ENCODE assay signal across 8 cellular contexts in the genomic region with DNA sequence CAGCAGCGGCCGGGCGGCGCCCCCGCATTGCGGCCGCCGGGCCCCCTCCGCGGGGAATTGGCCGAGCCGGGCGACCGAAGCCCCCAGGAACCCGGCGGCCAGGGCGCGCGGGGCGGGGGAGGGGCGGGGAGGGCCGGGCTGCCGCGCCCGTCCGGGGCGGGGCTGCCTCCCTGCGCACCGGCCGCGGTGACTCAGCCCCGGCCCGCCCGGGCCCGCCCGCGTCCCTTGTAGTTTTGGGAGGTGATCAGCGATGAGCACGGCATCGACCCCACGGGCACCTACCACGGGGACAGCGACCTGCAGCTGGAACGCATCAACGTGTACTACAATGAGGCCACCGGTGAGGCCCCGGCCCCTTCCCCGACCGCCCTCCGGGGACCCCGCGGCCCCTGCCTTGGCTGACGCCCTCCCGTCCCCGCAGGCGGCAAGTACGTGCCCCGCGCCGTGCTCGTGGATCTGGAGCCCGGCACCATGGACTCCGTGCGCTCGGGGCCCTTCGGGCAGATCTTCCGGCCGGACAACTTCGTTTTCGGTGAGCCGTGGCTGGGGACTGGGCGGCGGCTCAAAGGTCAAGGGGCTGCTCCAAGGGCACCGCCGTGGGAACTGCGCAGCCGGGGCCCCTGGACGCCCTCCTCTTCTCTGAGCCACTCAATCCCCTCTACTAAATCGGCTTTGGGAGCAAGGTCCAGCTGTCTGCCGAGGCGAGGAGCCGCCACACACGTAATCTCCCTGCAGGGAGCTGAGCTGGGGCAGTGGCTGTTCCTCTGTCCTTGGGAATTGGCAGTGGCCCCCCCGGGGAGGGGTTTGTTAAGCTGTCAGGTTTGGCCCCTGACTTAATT. TPM values are rescaled to one million over a fixed set of nuclear protein-coding genes. Genes with fewer than 3 reads are reported as not detected.
A peak's percentile ranks its signal among the peaks of the same experiment; 100 is the strongest.
DNase-seq lines count a peak whose midpoint lies in the region; ATAC-seq and TF ChIP-seq lines count a peak whose summit lies in the region.

No MANE protein-coding gene starts in this region.

- H3K4me1 ChIP-seq in left lung, result peaks cover 13 to 66% of the 10 kb centered on the region in 2 donors

- peak overlapping the region; percentile 91 to 96 for H3K4me3 ChIP-seq in left lung

- no peaks in the 10 kb centered on the region for H3K9me3 Mint-ChIP-seq in central memory CD8-positive, alpha-beta T cell

- H3K36me3 ChIP-seq in left lung, result peaks cover 0 to 26% of the 10 kb centered on the region in 2 donors

- H3K4me3 Mint-ChIP-seq in central memory CD8-positive, alpha-beta T cell, result peak overlapping the region; percentile 92

- H3K4me1 Mint-ChIP-seq in central memory CD8-positive, alpha-beta T cell, result peaks cover 24% of the 10 kb centered on the region

- H3K36me3 Mint-ChIP-seq in central memory CD8-positive, alpha-beta T cell (ENCODE audit: insufficient read depth), result peaks cover 25% of the 10 kb centered on the region

- H3K27ac Mint-ChIP-seq in central memory CD8-positive, alpha-beta T cell (ENCODE audit: low read depth), result peak overlapping the region; percentile 88

- no peak for TF ChIP-seq CTCF in left lung (IDR thresholded peaks at IDR 0.05)

- no peaks in the 10 kb centered on the region for H3K27me3 ChIP-seq in left lung

- H3K9me3 ChIP-seq in left lung, result no peaks in the 10 kb centered on the region

- ATAC-seq in GM19023 (IDR thresholded peaks at IDR 0.05; ENCODE audit: unreplicated experiment), result peak; percentile 8
- peak; percentile 2 for ATAC-seq in HG03521 (IDR thresholded peaks at IDR 0.05; ENCODE audit: unreplicated experiment)
- ATAC-seq in central memory CD8-positive, alpha-beta T cell (replicated peaks; ENCODE audit: extremely low read depth, poor library complexity, severe bottlenecking), result peak; percentile 17
- ATAC-seq in left lung, result peak; percentile 27

- DNase-seq in activated CD4-positive, CD25-positive, alpha-beta regulatory T cell treated with anti-CD3 and anti-CD28 coated beads, Interleukin-2, amount 50 U/mL, for 16 hours (ENCODE audit: low read depth, low spot score), result peak; percentile 54
- no peak for DNase-seq in central memory CD8-positive, alpha-beta T cell (ENCODE audit: low spot score in 2 of 2)
- peak; percentile 61 to 92 for DNase-seq in left lung
- peak; percentile 40 to 63 (median 41) for DNase-seq in stimulated activated CD4-positive, alpha-beta T cell treated with anti-CD3 and anti-CD28 coated beads, TNF-alpha, amount 100 ng/mL, for 24 hours (ENCODE audit: low read depth in 3 of 3)
- no peak for DNase-seq in putamen (ENCODE audit: low spot score)
- DNase-seq in NCI-H2029 treated with DMSO at 0.1 percent for 48 hours (lab: John Stamatoyannopoulos, UW), result no peak

- intact Hi-C loops in left lung (cut with DNase I), result no loop called here

- no peaks in the 10 kb centered on the region for H3K27me3 Mint-ChIP-seq in central memory CD8-positive, alpha-beta T cell

- peak overlapping the region; percentile 87 to 99 for H3K27ac ChIP-seq in left lung

RNA-seq across cellular contexts. Expression of gene TUBB4B, which starts 0.6 kb away (rescaled TPM):
- total RNA-seq in left lung, result 100 to 1,000 TPM; 245 to 337 TPM

RNA-seq across cellular contexts. Expression of gene STPG3, which starts 9.4 kb away (rescaled TPM):
- not detected for total RNA-seq in left lung

RNA-seq across cellular contexts. Expression of gene SLC34A3, which starts 11.0 kb away (rescaled TPM):
- under 1 TPM in 1 of 2 donors, not detected in 1; 0.12 TPM for total RNA-seq in left lung

RNA-seq across cellular contexts. Expression of gene NELFB, which starts 13.4 kb away (rescaled TPM):
- total RNA-seq in left lung, result 10 to 100 TPM; 47.8 to 49.7 TPM

RNA-seq across cellular contexts. Expression of gene RNF224, which starts 14.4 kb away (rescaled TPM):
- total RNA-seq in left lung, result under 1 TPM; 0.15 to 0.18 TPM

Comparison
In these comparisons a context has a peak if more than half of its experiments do, and no peak if none do; other contexts are left out.
1. DNase-seq: peak in activated CD4-positive, CD25-positive, alpha-beta regulatory T cell treated with anti-CD3 and anti-CD28 coated beads, Interleukin-2, amount 50 U/mL, for 16 hours (single experiment), left lung (2 of 2) and stimulated activated CD4-positive, alpha-beta T cell treated with anti-CD3 and anti-CD28 coated beads, TNF-alpha, amount 100 ng/mL, for 24 hours (3 of 3); none in central memory CD8-positive, alpha-beta T cell (0 of 2), putamen (single experiment) and NCI-H2029 treated with DMSO at 0.1 percent for 48 hours (single experiment).
2. Peak in every context shown above with its lines, with median percentiles within 50 percentile points of each other: ATAC-seq.